Comparison of ENCODE assay signal across 1 cellular context in the genomic region with DNA sequence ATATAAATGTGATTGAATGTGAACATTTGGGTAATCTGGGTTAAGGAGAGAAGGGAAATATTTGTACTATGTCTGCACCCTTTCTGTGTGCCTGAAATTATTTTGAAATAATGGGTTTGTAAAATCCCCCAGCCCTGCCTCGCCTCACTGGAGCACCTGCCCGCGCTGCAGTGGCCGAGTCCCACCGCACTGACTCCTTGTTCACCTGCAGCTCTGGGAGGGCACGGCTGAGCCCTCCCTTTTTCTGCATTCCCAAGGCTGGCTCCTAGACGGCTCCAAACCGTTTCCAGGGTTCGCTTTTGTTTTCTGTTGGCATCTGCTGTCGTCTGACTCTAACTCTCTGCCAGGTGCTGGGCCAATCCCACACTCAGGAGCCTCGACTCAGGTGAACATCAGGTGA.
TF ChIP-seq lines count a peak whose summit lies in the region.

No MANE protein-coding gene starts in this region.

TF ChIP-seq in H1, 55 proteins besides CTCF, POLR2A, EP300 and RAD21:
- no peak for TF ChIP-seq JUND (IDR thresholded peaks at IDR 0.05; ENCODE audit: low read length)
- no peak for TF ChIP-seq CHD2 (IDR thresholded peaks at IDR 0.05; ENCODE audit: low read length)
- TF ChIP-seq SUZ12 (IDR thresholded peaks at IDR 0.05; ENCODE audit: low read length): no peak
- no peak for TF ChIP-seq SAP30 (IDR thresholded peaks at IDR 0.05; ENCODE audit: insufficient read depth, insufficient replicate concordance, low read length)
- TF ChIP-seq POU5F1 (IDR thresholded peaks at IDR 0.05; ENCODE audit: low read depth, low read length): no peak
- TF ChIP-seq RFX5 (IDR thresholded peaks at IDR 0.05; ENCODE audit: borderline replicate concordance, low read depth, low read length): no peak
